ENCODE assay signal across 8 cellular contexts in genomic region chr17:45147581-45148182, GRCh38. TPM values are rescaled to one million over a fixed set of nuclear protein-coding genes. Genes with fewer than 3 reads are reported as not detected.
DNase-seq lines count a peak whose midpoint lies in the region; ATAC-seq and TF ChIP-seq lines count a peak whose summit lies in the region.

No MANE protein-coding gene starts in this region.

- H3K36me3 ChIP-seq in GM06990 (ENCODE audit: control insufficient read depth, insufficient read depth, low read length) (no peaks in the 10 kb centered on the region; the same call in 1 of the 2 replicates), MG63 (peaks cover 20% of the 10 kb centered on the region), neural progenitor cell (no peaks in the 10 kb centered on the region)

- H3K4me3 Mint-ChIP-seq in neural progenitor cell = peak overlapping the region; percentile 94

- ATAC-seq in foreskin keratinocyte (peak; percentile 10), HG02870 (IDR thresholded peaks at IDR 0.05; ENCODE audit: unreplicated experiment) (no peak)

- H3K4me1 ChIP-seq in foreskin keratinocyte (peaks cover 4% of the 10 kb centered on the region), neural progenitor cell (peaks cover 41% of the 10 kb centered on the region)

- H3K27me3 ChIP-seq in GM06990 (replicated peaks; ENCODE audit: control insufficient read depth, insufficient read depth, low read length) = no peaks in the 10 kb centered on the region
- H3K27me3 ChIP-seq in MG63 = no peaks in the 10 kb centered on the region
- no peaks in the 10 kb centered on the region for H3K27me3 ChIP-seq in foreskin keratinocyte
- peaks cover 7% of the 10 kb centered on the region for H3K27me3 ChIP-seq in neural progenitor cell

- no peak for TF ChIP-seq CTCF in GM06990 (IDR thresholded peaks at IDR 0.05; ENCODE audit: insufficient read depth, low read length, poor library complexity, severe bottlenecking)
- no peak for TF ChIP-seq CTCF in foreskin keratinocyte (conservative IDR thresholded peaks at IDR 0.05)
- no peak for TF ChIP-seq CTCF in neural progenitor cell (IDR thresholded peaks at IDR 0.05)

- H3K4me2 ChIP-seq in neural progenitor cell = peak overlapping the region; percentile 69

- no peaks in the 10 kb centered on the region for H3K36me3 Mint-ChIP-seq in neural progenitor cell

- peaks cover 73% of the 10 kb centered on the region for H3F3A ChIP-seq in neural progenitor cell (ENCODE audit: low read depth)

- H3K4me3 ChIP-seq in GM06990 (replicated peaks; ENCODE audit: low read depth, low read length) (peak overlapping the region; percentile 73), MG63 (peak overlapping the region; percentile 93), neural progenitor cell (peak overlapping the region; percentile 66)

- no peaks in the 10 kb centered on the region for H3K9me3 Mint-ChIP-seq in neural progenitor cell

- peak overlapping the region; percentile 100 for H3K27ac Mint-ChIP-seq in neural progenitor cell

- peaks cover 31% of the 10 kb centered on the region for H4K20me1 ChIP-seq in neural progenitor cell (ENCODE audit: low read depth)

- H3K4me1 Mint-ChIP-seq in neural progenitor cell = peaks cover 55% of the 10 kb centered on the region

- peak overlapping the region; percentile 92 for H3K9ac ChIP-seq in neural progenitor cell

- peak overlapping the region; percentile 2 for H2AFZ ChIP-seq in neural progenitor cell (replicated peaks)

- DNase-seq in GM06990 (ENCODE audit: extremely low read depth, insufficient read length) = peak; percentile 91
- peak; percentile 86 for DNase-seq in MG63
- DNase-seq in SHP77 (lab: John Stamatoyannopoulos, UW) = peak; percentile 82 to 85
- DNase-seq in activated gamma-delta T cell treated with Interleukin-2 at 50 U/mL for 16 hours = peak; percentile 65
- peak; percentile 83 to 93 for DNase-seq in foreskin keratinocyte
- peak; percentile 93 for DNase-seq in neural progenitor cell (ENCODE audit: low spot score)
- peak; percentile 98 for DNase-seq in superior temporal gyrus (ENCODE audit: extremely low spot score)

- peaks cover 10% of the 10 kb centered on the region for H3K27me3 Mint-ChIP-seq in neural progenitor cell (ENCODE audit: insufficient read depth, low read depth)

- H3K9me3 ChIP-seq in MG63 = no peaks in the 10 kb centered on the region
- no peaks in the 10 kb centered on the region for H3K9me3 ChIP-seq in neural progenitor cell (ENCODE audit: low read depth)

- H3K79me2 ChIP-seq in neural progenitor cell (ENCODE audit: low read depth) = peaks cover 48% of the 10 kb centered on the region

- H3K27ac ChIP-seq in foreskin keratinocyte = peak overlapping the region; percentile 100
- peak overlapping the region; percentile 96 for H3K27ac ChIP-seq in neural progenitor cell

RNA-seq across cellular contexts. Expression of gene HEXIM1, which starts 0.6 kb away (rescaled TPM):
- 20.3 and 20.8 TPM in 2 replicates for total RNA-seq in MG63 (2014; rRNA removed; shearing (Covaris generic); ENCODE audit: low replicate concordance)
- total RNA-seq in foreskin keratinocyte (23.0 and 25.6 TPM in 2 replicates), neural progenitor cell (ENCODE audit: low replicate concordance) (10.2 and 14.3 TPM in 2 replicates)
- 26.7 and 27.9 TPM in 2 replicates for polyA plus RNA-seq in foreskin keratinocyte

RNA-seq across cellular contexts. Expression of gene ACBD4, which starts 12.2 kb away (rescaled TPM):
- total RNA-seq in MG63 (2014; rRNA removed; shearing (Covaris generic); ENCODE audit: low replicate concordance) = 2.7 and 5.0 TPM in 2 replicates
- total RNA-seq in foreskin keratinocyte (4.3 and 4.4 TPM in 2 replicates), neural progenitor cell (ENCODE audit: low replicate concordance) (6.8 and 17.3 TPM in 2 replicates)
- 4.5 TPM in 2 replicates for polyA plus RNA-seq in foreskin keratinocyte

RNA-seq across cellular contexts. Expression of gene HEXIM2, which starts 14.0 kb away (rescaled TPM):
- 20.6 and 34.3 TPM in 2 replicates for total RNA-seq in MG63 (2014; rRNA removed; shearing (Covaris generic); ENCODE audit: low replicate concordance)
- total RNA-seq in foreskin keratinocyte (3.7 and 5.3 TPM in 2 replicates), neural progenitor cell (ENCODE audit: low replicate concordance) (4.6 and 9.1 TPM in 2 replicates)
- polyA plus RNA-seq in foreskin keratinocyte = 5.7 and 6.3 TPM in 2 replicates

RNA-seq across cellular contexts. Expression of gene PLCD3, which starts 15.4 kb away (rescaled TPM):
- total RNA-seq in MG63 (2014; rRNA removed; shearing (Covaris generic); ENCODE audit: low replicate concordance) = 9.4 and 13.3 TPM in 2 replicates
- total RNA-seq in foreskin keratinocyte = 60.8 and 63.6 TPM in 2 replicates
- polyA plus RNA-seq in foreskin keratinocyte = 85.8 and 97.4 TPM in 2 replicates
- total RNA-seq in neural progenitor cell (ENCODE audit: low replicate concordance) = 16.0 and 31.4 TPM in 2 replicates
